8 cellular contexts compared by ENCODE assay signal in genomic region chr12:113912761-113913295, GRCh38. TPM values are rescaled to one million over a fixed set of nuclear protein-coding genes. Genes with fewer than 3 reads are reported as not detected.
A peak's percentile ranks its signal among the peaks of the same experiment; 100 is the strongest.
DNase-seq lines count a peak whose midpoint lies in the region; ATAC-seq and TF ChIP-seq lines count a peak whose summit lies in the region.

No MANE protein-coding gene starts in this region.

- no peaks in the 10 kb centered on the region for H3K27me3 ChIP-seq in CD8-positive, alpha-beta T cell (ENCODE audit: insufficient read depth, low read length)
- H3K27me3 ChIP-seq in mesendoderm (ENCODE audit: insufficient read depth, low read length, poor library complexity), result no peaks in the 10 kb centered on the region

- WGBS in mesendoderm (ENCODE audit: extremely low coverage, insufficient coverage, low lambda C conversion rate), result no CpG with 5 or more reads among the region's 12 CpGs

- no peak overlapping the region for H4K5ac ChIP-seq in mesendoderm (ENCODE audit: low read length)

- H3K4me1 Mint-ChIP-seq in CD8-positive, alpha-beta T cell (ENCODE audit: low read depth), result no peaks in the 10 kb centered on the region
- no peaks in the 10 kb centered on the region for H3K4me1 Mint-ChIP-seq in HFFc6 (ENCODE audit: low read depth)
- H3K4me1 Mint-ChIP-seq in effector memory CD8-positive, alpha-beta T cell (ENCODE audit: low read depth in 2 of 2), result peaks cover 0 to 2% of the 10 kb centered on the region in 2 donors

- no peak overlapping the region for H3K23ac ChIP-seq in mesendoderm (ENCODE audit: low read length)

- no peak overlapping the region for H3K4me3 Mint-ChIP-seq in CD8-positive, alpha-beta T cell
- H3K4me3 Mint-ChIP-seq in HFFc6, result no peak overlapping the region
- no peak overlapping the region for H3K4me3 Mint-ChIP-seq in effector memory CD8-positive, alpha-beta T cell

- POLR2A ChIA-PET in CD8-positive, alpha-beta T cell (lab: Charles Lee), result no interaction called here

- H2BK5ac ChIP-seq in mesendoderm (ENCODE audit: low read length), result no peak overlapping the region

- no peak overlapping the region for H3K27ac ChIP-seq in CD8-positive, alpha-beta T cell (ENCODE audit: low read depth, low read length)
- H3K27ac ChIP-seq in mesendoderm (ENCODE audit: low read depth, low read length), result no peak overlapping the region

- no peak overlapping the region for H3K9ac ChIP-seq in mesendoderm (ENCODE audit: low read length)

- H2BK120ac ChIP-seq in mesendoderm (ENCODE audit: low read depth, low read length), result no peak overlapping the region

- peak; percentile 31 for ATAC-seq in CD8-positive, alpha-beta T cell
- ATAC-seq in effector memory CD8-positive, alpha-beta T cell (replicated peaks), result no peak

- H4K8ac ChIP-seq in mesendoderm (ENCODE audit: low read depth, low read length), result no peak overlapping the region

- no peaks in the 10 kb centered on the region for H3K79me2 ChIP-seq in mesendoderm (ENCODE audit: control insufficient read depth, insufficient read depth, low read length)

- peaks cover 89% of the 10 kb centered on the region for H3K36me3 Mint-ChIP-seq in CD8-positive, alpha-beta T cell
- peaks cover 24% of the 10 kb centered on the region for H3K36me3 Mint-ChIP-seq in HFFc6 (ENCODE audit: low read depth)
- H3K36me3 Mint-ChIP-seq in effector memory CD8-positive, alpha-beta T cell (ENCODE audit: insufficient read depth), result peaks cover 19% of the 10 kb centered on the region

- H2BK15ac ChIP-seq in mesendoderm (replicated peaks; ENCODE audit: low read depth), result no peak overlapping the region

- no peak overlapping the region for H3K27ac Mint-ChIP-seq in CD8-positive, alpha-beta T cell
- H3K27ac Mint-ChIP-seq in HFFc6, result no peak overlapping the region
- no peak overlapping the region for H3K27ac Mint-ChIP-seq in effector memory CD8-positive, alpha-beta T cell

- no peak overlapping the region for H3K4me2 ChIP-seq in mesendoderm (ENCODE audit: low read length)

- no peaks in the 10 kb centered on the region for H3K9me3 ChIP-seq in CD8-positive, alpha-beta T cell (ENCODE audit: low read length)

- intact Hi-C loops in CD8-positive, alpha-beta T cell (cut with DNase I, micrococcal nuclease), result loop anchor here in 1 of 2 experiments (2.0 to 5.0 kb wide), 2 partner anchors 600 to 716 kb away; no protein-coding TSS in a partner anchor

- H2AK5ac ChIP-seq in mesendoderm (ENCODE audit: low read length), result no peak overlapping the region

- H3K4me3 ChIP-seq in CD8-positive, alpha-beta T cell (ENCODE audit: low read depth, low read length), result no peak overlapping the region
- no peak overlapping the region for H3K4me3 ChIP-seq in mesendoderm (ENCODE audit: low read length)

- no peaks in the 10 kb centered on the region for H3K27me3 Mint-ChIP-seq in CD8-positive, alpha-beta T cell (ENCODE audit: low read depth)
- H3K27me3 Mint-ChIP-seq in HFFc6 (ENCODE audit: insufficient read depth), result peaks cover 6% of the 10 kb centered on the region
- no peaks in the 10 kb centered on the region for H3K27me3 Mint-ChIP-seq in effector memory CD8-positive, alpha-beta T cell

- H3K4ac ChIP-seq in mesendoderm (ENCODE audit: low read depth, low read length), result no peak overlapping the region

- CTCF ChIA-PET in CD8-positive, alpha-beta T cell (lab: Charles Lee), result interaction anchor here (0.7 to 1.0 kb wide), 2 partner anchors 24 to 30 kb away, joined by 3 to 4 read pairs; no protein-coding TSS in a partner anchor

- peaks cover 33% of the 10 kb centered on the region for H3K36me3 ChIP-seq in CD8-positive, alpha-beta T cell (ENCODE audit: insufficient read depth, low read length)
- H3K36me3 ChIP-seq in mesendoderm (ENCODE audit: control insufficient read depth, insufficient read depth, low read length), result peaks cover 3% of the 10 kb centered on the region

- H3K56ac ChIP-seq in mesendoderm (ENCODE audit: low read length), result no peak overlapping the region

- no peak overlapping the region for H3K18ac ChIP-seq in mesendoderm (ENCODE audit: low read length)

- no peaks in the 10 kb centered on the region for H3K9me3 Mint-ChIP-seq in CD8-positive, alpha-beta T cell
- H3K9me3 Mint-ChIP-seq in HFFc6, result no peaks in the 10 kb centered on the region
- no peaks in the 10 kb centered on the region for H3K9me3 Mint-ChIP-seq in effector memory CD8-positive, alpha-beta T cell

- no peaks in the 10 kb centered on the region for H3K4me1 ChIP-seq in CD8-positive, alpha-beta T cell (ENCODE audit: insufficient read depth, low read length)
- H3K4me1 ChIP-seq in mesendoderm (ENCODE audit: control insufficient read depth, low read depth, low read length), result no peaks in the 10 kb centered on the region

- DNase-seq in CD8-positive, alpha-beta T cell, result peak in 6 of 7 experiments; percentile 14 to 60 (median 44)
- DNase-seq in HFFc6, result peak; percentile 47
- DNase-seq in NCI-H460 (ENCODE audit: extremely low read depth, low read depth), result peak; percentile 66
- peak; percentile 23 to 25 for DNase-seq in activated CD4-positive, alpha-beta T cell treated with anti-CD3 and anti-CD28 coated beads, Interleukin-2, amount 50 U/mL, for 4 hours
- DNase-seq in effector memory CD8-positive, alpha-beta T cell, result peak; percentile 17 to 43 (median 34)
- peak; percentile 86 for DNase-seq in mesendoderm
- peak; percentile 24 for DNase-seq in stimulated activated CD8-positive, alpha-beta memory T cell treated with anti-CD3 and anti-CD28 coated beads, Interleukin-4, amount 100 ng/mL, for 24 hours (ENCODE audit: low read depth)
- no peak for DNase-seq in GF-D8 (lab: John Stamatoyannopoulos, UW)

- TF ChIP-seq CTCF in CD8-positive, alpha-beta T cell (IDR thresholded peaks at IDR 0.05), result peak; percentile 69
- TF ChIP-seq CTCF in HFFc6 (IDR thresholded peaks at IDR 0.05), result peak; percentile 97

- no peaks in the 10 kb centered on the region for H3K79me1 ChIP-seq in mesendoderm (ENCODE audit: low read length)

RNA-seq across cellular contexts. Expression of gene RBM19, which starts 53.3 kb away (rescaled TPM):
- total RNA-seq in CD8-positive, alpha-beta T cell, result 10 to 100 TPM; 57.7 to 59.9 TPM
- total RNA-seq in HFFc6 (2021; fragmentation: NEBNext Ultra II Directional; extraction: Animal tissue kit (Norgen Biotek cat#: 25700)), result 10 to 100 TPM; 27.8 to 34.8 (median 29.8) TPM
- 23.6 and 32.6 TPM in 2 replicates for total RNA-seq in NCI-H460 (2014; rRNA removed; shearing (Covaris generic))
- polyA plus RNA-seq in NCI-H460 (2014; cell fraction: nucleus; rRNA removed), result 171 and 177 TPM in 2 replicates
- polyA plus RNA-seq in mesendoderm (2013, experiment 1 of 2), result 39.6 TPM
- polyA plus RNA-seq in mesendoderm (2013, experiment 2 of 2), result 40.6 TPM
